1 cellular context compared by ENCODE assay signal in genomic region chr2:101763496-101764333, GRCh38.
TF ChIP-seq lines count a peak whose summit lies in the region.

No MANE protein-coding gene starts in this region.

TF ChIP-seq in HepG2, 621 proteins besides CTCF, POLR2A, EP300 and RAD21 (continued from another document and continues in another):
- TF ChIP-seq ATF2 (CRISPR knock-in tag; IDR thresholded peaks at IDR 0.05): peak; percentile 84; the same call in 1 of the 2 replicates
- peak; percentile 79 for TF ChIP-seq ZNF18 (CRISPR knock-in tag; IDR thresholded peaks at IDR 0.05; ENCODE audit: insufficient replicate concordance)
- no peak for TF ChIP-seq HNRNPUL1 (IDR thresholded peaks at IDR 0.05; ENCODE audit: low read depth, low read length)
- TF ChIP-seq, protein P1, sequence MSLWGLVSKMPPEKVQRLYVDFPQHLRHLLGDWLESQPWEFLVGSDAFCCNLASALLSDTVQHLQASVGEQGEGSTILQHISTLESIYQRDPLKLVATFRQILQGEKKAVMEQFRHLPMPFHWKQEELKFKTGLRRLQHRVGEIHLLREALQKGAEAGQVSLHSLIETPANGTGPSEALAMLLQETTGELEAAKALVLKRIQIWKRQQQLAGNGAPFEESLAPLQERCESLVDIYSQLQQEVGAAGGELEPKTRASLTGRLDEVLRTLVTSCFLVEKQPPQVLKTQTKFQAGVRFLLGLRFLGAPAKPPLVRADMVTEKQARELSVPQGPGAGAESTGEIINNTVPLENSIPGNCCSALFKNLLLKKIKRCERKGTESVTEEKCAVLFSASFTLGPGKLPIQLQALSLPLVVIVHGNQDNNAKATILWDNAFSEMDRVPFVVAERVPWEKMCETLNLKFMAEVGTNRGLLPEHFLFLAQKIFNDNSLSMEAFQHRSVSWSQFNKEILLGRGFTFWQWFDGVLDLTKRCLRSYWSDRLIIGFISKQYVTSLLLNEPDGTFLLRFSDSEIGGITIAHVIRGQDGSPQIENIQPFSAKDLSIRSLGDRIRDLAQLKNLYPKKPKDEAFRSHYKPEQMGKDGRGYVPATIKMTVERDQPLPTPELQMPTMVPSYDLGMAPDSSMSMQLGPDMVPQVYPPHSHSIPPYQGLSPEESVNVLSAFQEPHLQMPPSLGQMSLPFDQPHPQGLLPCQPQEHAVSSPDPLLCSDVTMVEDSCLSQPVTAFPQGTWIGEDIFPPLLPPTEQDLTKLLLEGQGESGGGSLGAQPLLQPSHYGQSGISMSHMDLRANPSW (CRISPR knock-in tag; IDR thresholded peaks at IDR 0.05; ENCODE audit: borderline replicate concordance): 0 out of 2 replicates have a peak, but pooled peaks have one; percentile 35
- peak; percentile 38; the same call in 1 of the 2 replicates for TF ChIP-seq ZNF292 (CRISPR knock-in tag; IDR thresholded peaks at IDR 0.05; ENCODE audit: borderline replicate concordance, low read depth)
- no peak for TF ChIP-seq ZNF30 (CRISPR knock-in tag; IDR thresholded peaks at IDR 0.05)
- TF ChIP-seq ATF1 (CRISPR knock-in tag; IDR thresholded peaks at IDR 0.05): peak; percentile 56; the same call in 1 of the 2 replicates
- no peak for TF ChIP-seq ATF5 (CRISPR knock-in tag; IDR thresholded peaks at IDR 0.05; ENCODE audit: low read depth)
- TF ChIP-seq TBL1XR1 (IDR thresholded peaks at IDR 0.05; ENCODE audit: borderline replicate concordance, low read length, partially characterized antibody): peak; percentile 87
- TF ChIP-seq HOXA3 (CRISPR knock-in tag; IDR thresholded peaks at IDR 0.05): peak; percentile 71
- peak; percentile 73; the same call in 1 of the 2 replicates for TF ChIP-seq ZBTB20 (CRISPR knock-in tag; IDR thresholded peaks at IDR 0.05; ENCODE audit: borderline replicate concordance, low read depth)
- TF ChIP-seq SMYD3 (CRISPR knock-in tag; IDR thresholded peaks at IDR 0.05): no peak
- no peak for TF ChIP-seq WIZ (CRISPR knock-in tag; IDR thresholded peaks at IDR 0.05)
- TF ChIP-seq, protein P2, sequence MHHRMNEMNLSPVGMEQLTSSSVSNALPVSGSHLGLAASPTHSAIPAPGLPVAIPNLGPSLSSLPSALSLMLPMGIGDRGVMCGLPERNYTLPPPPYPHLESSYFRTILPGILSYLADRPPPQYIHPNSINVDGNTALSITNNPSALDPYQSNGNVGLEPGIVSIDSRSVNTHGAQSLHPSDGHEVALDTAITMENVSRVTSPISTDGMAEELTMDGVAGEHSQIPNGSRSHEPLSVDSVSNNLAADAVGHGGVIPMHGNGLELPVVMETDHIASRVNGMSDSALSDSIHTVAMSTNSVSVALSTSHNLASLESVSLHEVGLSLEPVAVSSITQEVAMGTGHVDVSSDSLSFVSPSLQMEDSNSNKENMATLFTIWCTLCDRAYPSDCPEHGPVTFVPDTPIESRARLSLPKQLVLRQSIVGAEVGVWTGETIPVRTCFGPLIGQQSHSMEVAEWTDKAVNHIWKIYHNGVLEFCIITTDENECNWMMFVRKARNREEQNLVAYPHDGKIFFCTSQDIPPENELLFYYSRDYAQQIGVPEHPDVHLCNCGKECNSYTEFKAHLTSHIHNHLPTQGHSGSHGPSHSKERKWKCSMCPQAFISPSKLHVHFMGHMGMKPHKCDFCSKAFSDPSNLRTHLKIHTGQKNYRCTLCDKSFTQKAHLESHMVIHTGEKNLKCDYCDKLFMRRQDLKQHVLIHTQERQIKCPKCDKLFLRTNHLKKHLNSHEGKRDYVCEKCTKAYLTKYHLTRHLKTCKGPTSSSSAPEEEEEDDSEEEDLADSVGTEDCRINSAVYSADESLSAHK (CRISPR knock-in tag; IDR thresholded peaks at IDR 0.05; ENCODE audit: borderline replicate concordance): no peak
- no peak for TF ChIP-seq ZFY (CRISPR knock-in tag; IDR thresholded peaks at IDR 0.05)
- 0 out of 2 replicates have a peak, but pooled peaks have one; percentile 44 for TF ChIP-seq ZNF451 (CRISPR knock-in tag; IDR thresholded peaks at IDR 0.05)
- peak; percentile 59; the same call in 1 of the 2 replicates for TF ChIP-seq ZBTB21 (CRISPR knock-in tag; IDR thresholded peaks at IDR 0.05)
- TF ChIP-seq, protein P3, sequence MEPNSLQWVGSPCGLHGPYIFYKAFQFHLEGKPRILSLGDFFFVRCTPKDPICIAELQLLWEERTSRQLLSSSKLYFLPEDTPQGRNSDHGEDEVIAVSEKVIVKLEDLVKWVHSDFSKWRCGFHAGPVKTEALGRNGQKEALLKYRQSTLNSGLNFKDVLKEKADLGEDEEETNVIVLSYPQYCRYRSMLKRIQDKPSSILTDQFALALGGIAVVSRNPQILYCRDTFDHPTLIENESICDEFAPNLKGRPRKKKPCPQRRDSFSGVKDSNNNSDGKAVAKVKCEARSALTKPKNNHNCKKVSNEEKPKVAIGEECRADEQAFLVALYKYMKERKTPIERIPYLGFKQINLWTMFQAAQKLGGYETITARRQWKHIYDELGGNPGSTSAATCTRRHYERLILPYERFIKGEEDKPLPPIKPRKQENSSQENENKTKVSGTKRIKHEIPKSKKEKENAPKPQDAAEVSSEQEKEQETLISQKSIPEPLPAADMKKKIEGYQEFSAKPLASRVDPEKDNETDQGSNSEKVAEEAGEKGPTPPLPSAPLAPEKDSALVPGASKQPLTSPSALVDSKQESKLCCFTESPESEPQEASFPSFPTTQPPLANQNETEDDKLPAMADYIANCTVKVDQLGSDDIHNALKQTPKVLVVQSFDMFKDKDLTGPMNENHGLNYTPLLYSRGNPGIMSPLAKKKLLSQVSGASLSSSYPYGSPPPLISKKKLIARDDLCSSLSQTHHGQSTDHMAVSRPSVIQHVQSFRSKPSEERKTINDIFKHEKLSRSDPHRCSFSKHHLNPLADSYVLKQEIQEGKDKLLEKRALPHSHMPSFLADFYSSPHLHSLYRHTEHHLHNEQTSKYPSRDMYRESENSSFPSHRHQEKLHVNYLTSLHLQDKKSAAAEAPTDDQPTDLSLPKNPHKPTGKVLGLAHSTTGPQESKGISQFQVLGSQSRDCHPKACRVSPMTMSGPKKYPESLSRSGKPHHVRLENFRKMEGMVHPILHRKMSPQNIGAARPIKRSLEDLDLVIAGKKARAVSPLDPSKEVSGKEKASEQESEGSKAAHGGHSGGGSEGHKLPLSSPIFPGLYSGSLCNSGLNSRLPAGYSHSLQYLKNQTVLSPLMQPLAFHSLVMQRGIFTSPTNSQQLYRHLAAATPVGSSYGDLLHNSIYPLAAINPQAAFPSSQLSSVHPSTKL (CRISPR knock-in tag; IDR thresholded peaks at IDR 0.05): peak; percentile 99
- peak; percentile 84; the same call in 1 of the 2 replicates for TF ChIP-seq ERF (CRISPR knock-in tag; IDR thresholded peaks at IDR 0.05)
- TF ChIP-seq ZFP62 (CRISPR knock-in tag; IDR thresholded peaks at IDR 0.05): no peak
- peak; percentile 59; the same call in 1 of the 2 replicates for TF ChIP-seq CHD4 (IDR thresholded peaks at IDR 0.05; ENCODE audit: borderline replicate concordance, low read length)
- TF ChIP-seq ZNF235 (CRISPR knock-in tag; IDR thresholded peaks at IDR 0.05; ENCODE audit: borderline replicate concordance): no peak
- no peak for TF ChIP-seq ZSCAN12 (CRISPR knock-in tag; IDR thresholded peaks at IDR 0.05)
- peak; percentile 75 for TF ChIP-seq MED13 (CRISPR knock-in tag; IDR thresholded peaks at IDR 0.05)
- TF ChIP-seq, protein P4, sequence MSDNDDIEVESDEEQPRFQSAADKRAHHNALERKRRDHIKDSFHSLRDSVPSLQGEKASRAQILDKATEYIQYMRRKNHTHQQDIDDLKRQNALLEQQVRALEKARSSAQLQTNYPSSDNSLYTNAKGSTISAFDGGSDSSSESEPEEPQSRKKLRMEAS (IDR thresholded peaks at IDR 0.05): peak; percentile 77
- TF ChIP-seq ZBTB7A (CRISPR knock-in tag; IDR thresholded peaks at IDR 0.05): peak; percentile 85
- TF ChIP-seq BCL6 (CRISPR knock-in tag; IDR thresholded peaks at IDR 0.05): peak; percentile 95
- 0 out of 2 replicates have a peak, but pooled peaks have one; percentile 18 for TF ChIP-seq TARDBP (CRISPR knock-in tag; IDR thresholded peaks at IDR 0.05)
- no peak for TF ChIP-seq ZNF75D (CRISPR knock-in tag; IDR thresholded peaks at IDR 0.05; ENCODE audit: borderline replicate concordance)
- TF ChIP-seq GRHL1 (CRISPR knock-in tag; conservative IDR thresholded peaks at IDR 0.05): no peak
- TF ChIP-seq ZNF326 (CRISPR knock-in tag; IDR thresholded peaks at IDR 0.05; ENCODE audit: borderline replicate concordance): no peak
- peak; percentile 84 for TF ChIP-seq BHLHE40 (IDR thresholded peaks at IDR 0.05; ENCODE audit: low read length)
- TF ChIP-seq PAWR (CRISPR knock-in tag; IDR thresholded peaks at IDR 0.05; ENCODE audit: borderline replicate concordance): no peak
- TF ChIP-seq ARHGAP35 (CRISPR knock-in tag; IDR thresholded peaks at IDR 0.05; ENCODE audit: borderline replicate concordance): no peak
- TF ChIP-seq DNMT3B (CRISPR knock-in tag; conservative IDR thresholded peaks at IDR 0.05): peak; percentile 86
- peak; percentile 47; the same call in 1 of the 2 replicates for TF ChIP-seq DPF2 (CRISPR knock-in tag; IDR thresholded peaks at IDR 0.05; ENCODE audit: borderline replicate concordance, low read depth)
- TF ChIP-seq ZBTB10 (CRISPR knock-in tag; IDR thresholded peaks at IDR 0.05; ENCODE audit: borderline replicate concordance): no peak
- peak; percentile 25; the same call in 1 of the 2 replicates for TF ChIP-seq HHEX (CRISPR knock-in tag; IDR thresholded peaks at IDR 0.05)
